1 cellular context compared by ENCODE assay signal in genomic region chr9:110371411-110372013, GRCh38.
TF ChIP-seq lines count a peak whose summit lies in the region.

No MANE protein-coding gene starts in this region.

TF ChIP-seq in K562, 482 proteins besides CTCF, POLR2A, EP300 and RAD21 (continued from another document and continues in another):
- no peak for TF ChIP-seq ID3 (CRISPR knock-in tag; IDR thresholded peaks at IDR 0.05)
- peak; percentile 88; the same call in 1 of the 2 replicates for TF ChIP-seq ID3 (tag; IDR thresholded peaks at IDR 0.05)
- peak; percentile 98 for TF ChIP-seq GATAD2A (IDR thresholded peaks at IDR 0.05)
- TF ChIP-seq ZBED1 (IDR thresholded peaks at IDR 0.05): peak; percentile 96
- peak; percentile 88 for TF ChIP-seq MBD2 (IDR thresholded peaks at IDR 0.05; ENCODE audit: borderline replicate concordance, low read depth)
- TF ChIP-seq ZNF24 (IDR thresholded peaks at IDR 0.05): peak; percentile 77; the same call in 1 of the 2 replicates
- TF ChIP-seq ATF6 (CRISPR knock-in tag; IDR thresholded peaks at IDR 0.05): no peak
- peak; percentile 97 for TF ChIP-seq ZNF644 (tag; IDR thresholded peaks at IDR 0.05; ENCODE audit: low read depth)
- peak; percentile 39 to 89; a peak in 3 of 4 replicates for TF ChIP-seq MLLT1 (IDR thresholded peaks at IDR 0.05)
- TF ChIP-seq TEAD1 (CRISPR knock-in tag; IDR thresholded peaks at IDR 0.05): peak in 1 of 2 experiments; percentile 88; a peak in 2 of 4 replicates
- no peak for TF ChIP-seq ZNF655 (CRISPR knock-in tag; IDR thresholded peaks at IDR 0.05)
- TF ChIP-seq ZBTB11 (CRISPR knock-in tag; IDR thresholded peaks at IDR 0.05): peak in 1 of 3 experiments; percentile 87; a peak in 2 of 6 replicates
- no peak for TF ChIP-seq ZKSCAN3 (CRISPR knock-in tag; IDR thresholded peaks at IDR 0.05)
- TF ChIP-seq NCOR1 (IDR thresholded peaks at IDR 0.05): peak; percentile 99
- TF ChIP-seq CREBBP (IDR thresholded peaks at IDR 0.05; ENCODE audit: low read depth, low read length): no peak
- no peak for TF ChIP-seq XRCC3 (IDR thresholded peaks at IDR 0.05)
- no peak for TF ChIP-seq ZBTB12 (CRISPR knock-in tag; IDR thresholded peaks at IDR 0.05)
- peak; percentile 96 for TF ChIP-seq ZNF175 (CRISPR knock-in tag; IDR thresholded peaks at IDR 0.05; ENCODE audit: low read depth)
- peak; percentile 87 for TF ChIP-seq SMAD1 (IDR thresholded peaks at IDR 0.05; ENCODE audit: low read depth, low read length, partially characterized antibody)
- TF ChIP-seq ZNF512 (tag; IDR thresholded peaks at IDR 0.05): no peak
- TF ChIP-seq RUNX1 (IDR thresholded peaks at IDR 0.05; ENCODE audit: low read depth): peak; percentile 82
- TF ChIP-seq DIDO1 (tag; IDR thresholded peaks at IDR 0.05; ENCODE audit: low read depth): peak; percentile 64; the same call in 1 of the 2 replicates
- peak; percentile 89 for TF ChIP-seq BRD9 (IDR thresholded peaks at IDR 0.05; ENCODE audit: low read depth, partially characterized antibody)
- peak; percentile 32; the same call in 1 of the 2 replicates for TF ChIP-seq BACH1 (tag; IDR thresholded peaks at IDR 0.05)
- peak; percentile 95 for TF ChIP-seq NCOA1 (IDR thresholded peaks at IDR 0.05; ENCODE audit: low read depth)
- TF ChIP-seq ZNF184 (CRISPR knock-in tag; IDR thresholded peaks at IDR 0.05): no peak
- no peak for TF ChIP-seq NFE2L1 (tag; IDR thresholded peaks at IDR 0.05; ENCODE audit: borderline replicate concordance, low read depth)
- TF ChIP-seq RBM39 (optimal IDR thresholded peaks at IDR 0.05; ENCODE audit: low read depth, low read length): no peak
- no peak for TF ChIP-seq FIP1L1 (IDR thresholded peaks at IDR 0.05; ENCODE audit: low read depth, low read length, poor library complexity, severe bottlenecking)
- TF ChIP-seq SRSF9 (IDR thresholded peaks at IDR 0.05; ENCODE audit: borderline replicate concordance, low read depth, low read length): no peak
- no peak for TF ChIP-seq NR2F6 (CRISPR knock-in tag; IDR thresholded peaks at IDR 0.05)
- TF ChIP-seq SMARCC2 (IDR thresholded peaks at IDR 0.05; ENCODE audit: low read depth): peak; percentile 99
- no peak for TF ChIP-seq U2AF2 (optimal IDR thresholded peaks at IDR 0.05; ENCODE audit: low read depth, low read length)
- peak; percentile 85 for TF ChIP-seq CREB1 (IDR thresholded peaks at IDR 0.05)
- no peak for TF ChIP-seq CREB1 (CRISPR knock-in tag; IDR thresholded peaks at IDR 0.05)
- TF ChIP-seq FOXA3 (CRISPR knock-in tag; conservative IDR thresholded peaks at IDR 0.05 in 1 of 2, IDR thresholded peaks at IDR 0.05 in 1 of 2): peak in 1 of 2 experiments; percentile 74; a peak in 2 of 4 replicates
- peak; percentile 88 for TF ChIP-seq MEIS2 (IDR thresholded peaks at IDR 0.05; ENCODE audit: partially characterized antibody)
- peak in 1 of 2 experiments; percentile 88; a peak in 2 of 4 replicates for TF ChIP-seq NONO (IDR thresholded peaks at IDR 0.05; ENCODE audit: low read depth in 2 of 2, low read length in 1 of 2)
- no peak for TF ChIP-seq TAF7 (tag; IDR thresholded peaks at IDR 0.05)
- TF ChIP-seq NFATC3 (IDR thresholded peaks at IDR 0.05): peak; percentile 75; the same call in 1 of the 2 replicates
- TF ChIP-seq CREB3 (tag; conservative IDR thresholded peaks at IDR 0.05; ENCODE audit: low read depth): peak; percentile 79
- TF ChIP-seq TAL1 (IDR thresholded peaks at IDR 0.05): peak; percentile 100
- no peak for TF ChIP-seq ZNF12 (CRISPR knock-in tag; IDR thresholded peaks at IDR 0.05)
- no peak for TF ChIP-seq ZNF785 (CRISPR knock-in tag; IDR thresholded peaks at IDR 0.05)
- TF ChIP-seq HES1 (IDR thresholded peaks at IDR 0.05; ENCODE audit: low read depth): peak; percentile 97
- no peak for TF ChIP-seq ZNF232 (CRISPR knock-in tag; IDR thresholded peaks at IDR 0.05)
- TF ChIP-seq ZKSCAN1 (IDR thresholded peaks at IDR 0.05; ENCODE audit: low read depth, low read length): peak; percentile 22; the same call in 1 of the 2 replicates
